ENCODE assay signal across 1 cellular context in genomic region chr6:146909886-146910285, GRCh38.
TF ChIP-seq lines count a peak whose summit lies in the region.

No MANE protein-coding gene starts in this region.

TF ChIP-seq in K562, 482 proteins besides CTCF, POLR2A, EP300 and RAD21 (continued from another document):
- TF ChIP-seq, protein P1, sequence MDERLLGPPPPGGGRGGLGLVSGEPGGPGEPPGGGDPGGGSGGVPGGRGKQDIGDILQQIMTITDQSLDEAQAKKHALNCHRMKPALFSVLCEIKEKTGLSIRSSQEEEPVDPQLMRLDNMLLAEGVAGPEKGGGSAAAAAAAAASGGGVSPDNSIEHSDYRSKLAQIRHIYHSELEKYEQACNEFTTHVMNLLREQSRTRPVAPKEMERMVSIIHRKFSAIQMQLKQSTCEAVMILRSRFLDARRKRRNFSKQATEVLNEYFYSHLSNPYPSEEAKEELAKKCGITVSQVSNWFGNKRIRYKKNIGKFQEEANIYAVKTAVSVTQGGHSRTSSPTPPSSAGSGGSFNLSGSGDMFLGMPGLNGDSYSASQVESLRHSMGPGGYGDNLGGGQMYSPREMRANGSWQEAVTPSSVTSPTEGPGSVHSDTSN (CRISPR knock-in tag; IDR thresholded peaks at IDR 0.05; ENCODE audit: low read depth) = no peak
- TF ChIP-seq, protein P1 (tag; conservative IDR thresholded peaks at IDR 0.05; ENCODE audit: low read depth) = 0 out of 2 replicates have a peak, but pooled peaks have one; percentile 20
